ENCODE assay signal across 9 cellular contexts in genomic region chrX:13051529-13052172, GRCh38. TPM values are rescaled to one million over a fixed set of nuclear protein-coding genes. Genes with fewer than 3 reads are reported as not detected.
DNase-seq lines count a peak whose midpoint lies in the region; ATAC-seq and TF ChIP-seq lines count a peak whose summit lies in the region.
"Had no signal": no experiment of that assay in that cellular context is flagged by ENCODE, and none has a peak within 500 bp of the region (broad histone marks: within the 10 kb centered on the region; RNA-seq: fewer than 3 reads in every experiment).

No MANE protein-coding gene starts in this region.

- POLR2A ChIA-PET in OCI-LY7 (lab: Charles Lee) = interaction anchor here (0.7 to 1.6 kb wide), 9 partner anchors 9 to 55 kb away, joined by 3 to 11 read pairs (median 4); no protein-coding TSS in a partner anchor

- H3K4me2 ChIP-seq in OCI-LY7 (ENCODE audit: low read length) = no peak overlapping the region

- BruUV-seq in OCI-LY7 (replicated peaks; lab: Mats Ljungman, UMichigan) = no TSS peak

- H3K4me3 ChIP-seq in GM12865 (ENCODE audit: low read depth, low read length) (no peak overlapping the region), OCI-LY7 (ENCODE audit: low read depth, low read length, poor library complexity, severe bottlenecking) (no peak overlapping the region), fibroblast of pulmonary artery (replicated peaks; ENCODE audit: low read depth, low read length) (no peak overlapping the region), testis (no peak overlapping the region)

- no peaks in the 10 kb centered on the region for H3K36me3 ChIP-seq in OCI-LY7 (ENCODE audit: insufficient read depth, low read length)
- H3K36me3 ChIP-seq in testis (ENCODE audit: low read depth, missing control alignments) = no peaks in the 10 kb centered on the region

- CTCF ChIA-PET in OCI-LY7 (lab: Charles Lee; ENCODE audit: unreplicated experiment) = interaction anchor here (1.0 kb wide), 1 partner anchor 30 kb away, joined by 3 read pairs; no protein-coding TSS in a partner anchor

- H3K4me1 ChIP-seq in OCI-LY7 (ENCODE audit: insufficient read depth, low read length, poor library complexity, severe bottlenecking) (peaks cover 11% of the 10 kb centered on the region), testis (no peaks in the 10 kb centered on the region)

- intact Hi-C loops in OCI-LY7 (cut with micrococcal nuclease; ENCODE audit: unreplicated experiment) (no loop called here), testis (cut with DNase I; ENCODE audit: low total_unique reads) (no loop called here), left colon (cut with DNase I, micrococcal nuclease) (no loop called here)

- no peaks in the 10 kb centered on the region for H3K9me3 ChIP-seq in OCI-LY7 (ENCODE audit: low read length)
- H3K9me3 ChIP-seq in testis = no peaks in the 10 kb centered on the region

- 68 to 88% methylated on average over 4 of the region's 4 CpGs for WGBS in testis, 2 donors

- DNase-seq in GM12865 (ENCODE audit: low read depth) = peak; percentile 70
- DNase-seq in OCI-LY7 (ENCODE audit: low spot score) = peak; percentile 12
- DNase-seq in fibroblast of pulmonary artery (ENCODE audit: low read depth) = peak; percentile 75
- DNase-seq in NCI-H774 (lab: John Stamatoyannopoulos, UW) = no peak
- no peak for DNase-seq in testis
- no peak for DNase-seq in left colon
- DNase-seq: H9 had no signal

- TF ChIP-seq CTCF in GM12865 (IDR thresholded peaks at IDR 0.05; ENCODE audit: insufficient read depth, low read depth, low read length, missing control alignments) = no peak
- no peak for TF ChIP-seq CTCF in OCI-LY7 (conservative IDR thresholded peaks at IDR 0.05; ENCODE audit: low read length)
- no peak for TF ChIP-seq CTCF in fibroblast of pulmonary artery (IDR thresholded peaks at IDR 0.05; ENCODE audit: low read length, missing control alignments)
- TF ChIP-seq CTCF in testis (IDR thresholded peaks at IDR 0.05) = no peak

- peak; percentile 69 for ATAC-seq in GM21423 (IDR thresholded peaks at IDR 0.05; ENCODE audit: unreplicated experiment)
- ATAC-seq in HG03442 (IDR thresholded peaks at IDR 0.05; ENCODE audit: unreplicated experiment) = no peak
- no peak for ATAC-seq in left colon

- H3K27me3 ChIP-seq in testis = no peaks in the 10 kb centered on the region

- H3K27ac ChIP-seq in OCI-LY7 (ENCODE audit: low read depth, low read length, poor library complexity, severe bottlenecking) (no peak overlapping the region), testis (no peak overlapping the region)

- peak overlapping the region; percentile 95 for H2AFZ ChIP-seq in OCI-LY7 (ENCODE audit: low read length)

- no peaks in the 10 kb centered on the region for H3K79me2 ChIP-seq in OCI-LY7 (ENCODE audit: insufficient read depth, low read depth, low read length)

- no peak for TF ChIP-seq POLR2A in testis (IDR thresholded peaks at IDR 0.05)

- H3K9me2 ChIP-seq in OCI-LY7 (ENCODE audit: insufficient read depth, low read length) = no peaks in the 10 kb centered on the region

- no peaks in the 10 kb centered on the region for H4K20me1 ChIP-seq in OCI-LY7 (ENCODE audit: insufficient read depth, low read length)

RNA-seq across cellular contexts. Expression of gene FAM9C, which starts 7.2 kb away (rescaled TPM):
- 0.13 TPM in 1 of 2 replicates, not detected in the other for total RNA-seq in OCI-LY7 (2014; rRNA removed; shearing (Covaris generic))
- total RNA-seq in OCI-LY7 (2022) = not detected in 2 replicates
- 1 to 10 TPM; 2.8 to 9.5 TPM for total RNA-seq in testis
- 4.7 TPM for polyA plus RNA-seq in testis (ENCODE audit: insufficient read depth, low read depth, low replicate concordance)
- under 1 TPM; 0.09 to 0.17 TPM for total RNA-seq in left colon
- total RNA-seq: H9 had no signal

Comparison
In these comparisons a context has a peak if more than half of its experiments do, and no peak if none do; other contexts are left out.
1. DNase-seq: peak in GM12865 (single experiment), OCI-LY7 (single experiment) and fibroblast of pulmonary artery (single experiment); none in NCI-H774 (single experiment), testis (single experiment) and left colon (0 of 2).